Comparison of ENCODE assay signal across 2 cellular contexts in the genomic region with DNA sequence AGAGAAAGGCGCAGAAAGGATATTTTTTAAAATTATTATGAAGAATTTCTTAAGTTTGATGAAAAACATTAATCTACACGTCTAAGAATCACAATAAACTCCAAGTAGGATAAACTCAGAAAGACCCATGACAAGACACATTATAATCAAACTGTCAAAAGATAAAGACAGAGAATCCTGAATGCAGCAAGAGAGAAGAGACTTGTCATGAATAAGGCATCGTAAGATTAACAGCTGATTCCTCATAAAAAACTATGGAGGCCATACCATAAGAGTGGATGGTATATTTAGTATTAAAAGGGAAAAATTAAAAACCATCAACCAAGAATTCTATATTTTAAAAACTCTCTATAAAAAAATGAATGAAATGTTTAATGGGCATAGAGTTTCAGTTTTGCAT.
TF ChIP-seq lines count a peak whose summit lies in the region.

No MANE protein-coding gene starts in this region.

TF ChIP-seq in HEK293, 187 proteins besides CTCF, POLR2A, EP300 and RAD21:
- peak; percentile 54; the same call in 1 of the 2 replicates for TF ChIP-seq ZNF549 (tag by site-specific recombination; IDR thresholded peaks at IDR 0.05)
- TF ChIP-seq ZNF558 (tag by site-specific recombination; IDR thresholded peaks at IDR 0.05): 0 out of 2 replicates have a peak, but pooled peaks have one; percentile 51
- no peak for TF ChIP-seq KLF9 (tag by site-specific recombination; IDR thresholded peaks at IDR 0.05; ENCODE audit: low read depth)
- no peak for TF ChIP-seq TCF7L2 (IDR thresholded peaks at IDR 0.05; ENCODE audit: borderline replicate concordance, low read depth, low read length)
- no peak for TF ChIP-seq IKZF3 (tag by site-specific recombination; IDR thresholded peaks at IDR 0.05)

TF ChIP-seq in K562, 482 proteins besides CTCF, POLR2A, EP300 and RAD21:
- TF ChIP-seq CBX3 (IDR thresholded peaks at IDR 0.05; ENCODE audit: borderline replicate concordance in 1 of 2, low read length in 2 of 2) (0 out of 3 replicates have a peak, but pooled peaks of 1 of the 2 experiments have one; percentile 35), TRIM28 (IDR thresholded peaks at IDR 0.05) (peak; percentile 55; the same call in 1 of the 2 replicates), NEUROD1 (IDR thresholded peaks at IDR 0.05; ENCODE audit: borderline replicate concordance, low read depth, low read length, partially characterized antibody) (no peak)
